13 cellular contexts compared by ENCODE assay signal in the genomic region with DNA sequence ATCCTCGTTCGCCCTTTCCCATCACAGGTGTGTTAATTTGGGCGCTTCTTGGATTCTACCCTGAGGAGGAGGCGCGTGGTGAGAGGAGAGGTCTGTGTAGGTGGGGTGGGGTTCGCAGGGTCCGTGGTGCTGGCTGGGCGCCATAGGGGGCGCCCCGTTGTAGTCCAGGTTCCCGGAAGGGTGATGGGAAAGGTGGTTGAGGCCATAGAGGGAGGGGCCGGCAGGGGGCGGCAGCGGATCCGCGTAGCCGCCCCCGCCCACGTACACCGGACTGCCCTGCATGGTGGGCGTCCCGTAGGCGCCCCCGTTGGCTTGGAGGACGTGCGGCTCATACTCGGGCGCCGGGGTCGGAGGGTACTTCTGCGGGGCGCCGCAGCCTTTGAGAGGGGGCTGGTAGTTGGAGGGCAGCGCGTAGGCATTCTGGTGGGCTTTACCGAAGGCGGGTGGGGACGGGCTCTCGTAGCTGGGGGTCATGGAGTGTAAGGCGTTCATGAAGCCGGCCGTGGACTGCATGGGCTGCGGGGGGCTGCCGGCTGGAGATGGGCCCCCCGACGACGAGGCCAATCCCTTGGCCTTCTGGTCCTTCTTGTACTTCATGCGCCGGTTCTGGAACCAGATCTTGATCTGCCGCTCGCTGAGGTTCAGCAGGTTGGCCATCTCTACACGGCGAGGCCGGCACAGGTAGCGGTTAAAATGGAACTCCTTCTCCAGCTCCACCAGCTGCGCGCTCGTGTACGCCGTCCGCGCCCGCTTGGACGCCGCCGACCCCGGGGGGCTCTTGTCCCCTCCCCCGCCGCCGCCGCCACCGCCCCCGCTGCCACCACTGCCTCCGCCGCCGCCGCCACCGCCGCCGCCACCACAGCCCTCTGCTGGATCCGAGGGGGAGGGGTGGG. TPM values are rescaled to one million over a fixed set of nuclear protein-coding genes. Genes with fewer than 3 reads are reported as not detected.
DNase-seq lines count a peak whose midpoint lies in the region; ATAC-seq and TF ChIP-seq lines count a peak whose summit lies in the region.
"Had no signal": no experiment of that assay in that cellular context is flagged by ENCODE, and none has a peak within 500 bp of the region (broad histone marks: within the 10 kb centered on the region; RNA-seq: fewer than 3 reads in every experiment).

No MANE protein-coding gene starts in this region.

- no peaks in the 10 kb centered on the region for H3K9me3 ChIP-seq in esophagus squamous epithelium
- H3K9me3 ChIP-seq: BLaER1 treated with 17β-estradiol and CSF1 and Interleukin-3, amounts not matched to agents 10 nM and 100 nM had no signal

- WGBS in esophagus squamous epithelium, 2 donors = 46 to 77% methylated on average over 23 to 28 of the region's 81 CpGs

- H3K4me3 ChIP-seq in AG09309 (ENCODE audit: control insufficient read depth, low read depth, low read length) (no peak overlapping the region; the same call in 1 of the 2 replicates), esophagus squamous epithelium (peak overlapping the region; percentile 13 to 44 (median 22))
- H3K4me3 ChIP-seq: BLaER1 treated with 17β-estradiol and CSF1 and Interleukin-3, amounts not matched to agents 10 nM and 100 nM had no signal

- H3K36me3 ChIP-seq in esophagus squamous epithelium = peaks cover 0 to 25% (median 6%) of the 10 kb centered on the region in 3 donors
- H3K36me3 ChIP-seq: BLaER1 treated with 17β-estradiol and CSF1 and Interleukin-3, amounts not matched to agents 10 nM and 100 nM had no signal

- no peak for ATAC-seq in HG03432 (IDR thresholded peaks at IDR 0.05; ENCODE audit: unreplicated experiment)

- H3K4me1 Mint-ChIP-seq in nephron progenitor cell = peaks cover 96% of the 10 kb centered on the region
- peaks cover 31% of the 10 kb centered on the region for H3K4me1 Mint-ChIP-seq in activated naive CD8-positive, alpha-beta T cell treated with anti-CD3 and anti-CD28 coated beads for 36 hours

- H3K27ac Mint-ChIP-seq in nephron progenitor cell = peak overlapping the region; percentile 99
- no peak overlapping the region for H3K27ac Mint-ChIP-seq in activated naive CD8-positive, alpha-beta T cell treated with anti-CD3 and anti-CD28 coated beads for 36 hours

- no peaks in the 10 kb centered on the region for H3K27me3 Mint-ChIP-seq in nephron progenitor cell (ENCODE audit: low read depth, poor library complexity)
- peaks cover 12% of the 10 kb centered on the region for H3K27me3 Mint-ChIP-seq in activated naive CD8-positive, alpha-beta T cell treated with anti-CD3 and anti-CD28 coated beads for 36 hours

- intact Hi-C loops in esophagus squamous epithelium (cut with DNase I) = no loop called here

- peaks cover 36% of the 10 kb centered on the region for H3K36me3 Mint-ChIP-seq in nephron progenitor cell (ENCODE audit: low read depth)
- no peaks in the 10 kb centered on the region for H3K36me3 Mint-ChIP-seq in activated naive CD8-positive, alpha-beta T cell treated with anti-CD3 and anti-CD28 coated beads for 36 hours

- no peak for DNase-seq in AG09309 (ENCODE audit: low read depth)
- peak; percentile 74 for DNase-seq in NCI-H774 (lab: John Stamatoyannopoulos, UW)
- DNase-seq in esophagus squamous epithelium (lab: John Stamatoyannopoulos, UW) = no peak
- peak; percentile 76 for DNase-seq in nephron progenitor cell
- DNase-seq in DMS153 (lab: John Stamatoyannopoulos, UW) = no peak
- DNase-seq in activated naive CD8-positive, alpha-beta T cell treated with anti-CD3 and anti-CD28 coated beads for 36 hours = no peak
- no peak for DNase-seq in DMS79 treated with DMSO at 0.1 percent for 48 hours (lab: John Stamatoyannopoulos, UW)
- DNase-seq: activated CD4-positive, CD25-positive, alpha-beta regulatory T cell treated with anti-CD3 and anti-CD28 coated beads, Interleukin-2, amount 50 U/mL, for 72 hours; mesendoderm; retina had no signal

- H3K4me1 ChIP-seq in esophagus squamous epithelium = peaks cover 2 to 100% (median 54%) of the 10 kb centered on the region in 3 donors
- H3K4me1 ChIP-seq: BLaER1 treated with 17β-estradiol and CSF1 and Interleukin-3, amounts not matched to agents 10 nM and 100 nM had no signal

- H3K27ac ChIP-seq in esophagus squamous epithelium = peak overlapping the region; percentile 86 to 95 (median 92)
- H3K27ac ChIP-seq: BLaER1 treated with 17β-estradiol and CSF1 and Interleukin-3, amounts not matched to agents 10 nM and 100 nM had no signal

- peaks cover 0 to 75% (median 0%) of the 10 kb centered on the region in 4 donors for H3K27me3 ChIP-seq in esophagus squamous epithelium

- peak overlapping the region; percentile 99 for H3K4me3 Mint-ChIP-seq in nephron progenitor cell
- no peak overlapping the region for H3K4me3 Mint-ChIP-seq in activated naive CD8-positive, alpha-beta T cell treated with anti-CD3 and anti-CD28 coated beads for 36 hours

- TF ChIP-seq CTCF in AG09309 (IDR thresholded peaks at IDR 0.05; ENCODE audit: control insufficient read depth, insufficient read depth, low read depth, low read length, missing control alignments) = peak; percentile 12
- peak in 3 of 6 experiments; percentile 12 to 39 (median 15) for TF ChIP-seq CTCF in esophagus squamous epithelium (IDR thresholded peaks at IDR 0.05)
- TF ChIP-seq CTCF in nephron progenitor cell (IDR thresholded peaks at IDR 0.05) = peak; percentile 58

- no peak for TF ChIP-seq POLR2A in esophagus squamous epithelium (IDR thresholded peaks at IDR 0.05)

- H3K9me3 Mint-ChIP-seq in nephron progenitor cell = no peaks in the 10 kb centered on the region
- H3K9me3 Mint-ChIP-seq in activated naive CD8-positive, alpha-beta T cell treated with anti-CD3 and anti-CD28 coated beads for 36 hours = no peaks in the 10 kb centered on the region

RNA-seq across cellular contexts. Expression of gene HOXB2, which starts 5.7 kb away (rescaled TPM):
- 10 to 100 TPM in 3 of 4 donors, 1 to 10 TPM in 1; 9.2 to 24.2 (median 17.1) TPM for total RNA-seq in esophagus squamous epithelium
- 1 to 10 TPM; 7.4 to 7.7 TPM for total RNA-seq in activated naive CD8-positive, alpha-beta T cell treated with anti-CD3 and anti-CD28 coated beads for 36 hours

RNA-seq across cellular contexts. Expression of gene HOXB1, which starts 19.7 kb away (rescaled TPM):
- total RNA-seq in esophagus squamous epithelium = under 1 TPM in 1 of 4 donors, not detected in 3; 0.19 TPM
- not detected for total RNA-seq in activated naive CD8-positive, alpha-beta T cell treated with anti-CD3 and anti-CD28 coated beads for 36 hours
- total RNA-seq: glomerular endothelial cell had no signal

RNA-seq across cellular contexts. Expression of gene HOXB4, which starts 27.6 kb away (rescaled TPM):
- 1 to 10 TPM in 3 of 4 donors, under 1 TPM in 1; 0.27 to 2.9 (median 1.8) TPM for total RNA-seq in esophagus squamous epithelium
- total RNA-seq in activated naive CD8-positive, alpha-beta T cell treated with anti-CD3 and anti-CD28 coated beads for 36 hours = 1 to 10 TPM; 1.3 to 1.9 TPM

RNA-seq across cellular contexts. Expression of gene HOXB3, which starts 39.5 kb away (rescaled TPM):
- 10 to 100 TPM in 1 of 4 donors, 1 to 10 TPM in 3; 2.5 to 11.1 (median 5.8) TPM for total RNA-seq in esophagus squamous epithelium
- total RNA-seq in activated naive CD8-positive, alpha-beta T cell treated with anti-CD3 and anti-CD28 coated beads for 36 hours = 1 to 10 TPM; 1.4 to 2.0 TPM

RNA-seq across cellular contexts. Expression of gene HOXB5, which starts 43.0 kb away (rescaled TPM):
- total RNA-seq in esophagus squamous epithelium = not detected
- not detected for total RNA-seq in activated naive CD8-positive, alpha-beta T cell treated with anti-CD3 and anti-CD28 coated beads for 36 hours

Comparison
In these comparisons a context has a peak if more than half of its experiments do, and no peak if none do; other contexts are left out.
1. DNase-seq: peak in NCI-H774 (single experiment) and nephron progenitor cell (single experiment); none in AG09309 (single experiment), esophagus squamous epithelium (single experiment), DMS153 (single experiment), activated naive CD8-positive, alpha-beta T cell treated with anti-CD3 and anti-CD28 coated beads for 36 hours (single experiment) and DMS79 treated with DMSO at 0.1 percent for 48 hours (single experiment).